1 cellular context compared by ENCODE assay signal in the genomic region with DNA sequence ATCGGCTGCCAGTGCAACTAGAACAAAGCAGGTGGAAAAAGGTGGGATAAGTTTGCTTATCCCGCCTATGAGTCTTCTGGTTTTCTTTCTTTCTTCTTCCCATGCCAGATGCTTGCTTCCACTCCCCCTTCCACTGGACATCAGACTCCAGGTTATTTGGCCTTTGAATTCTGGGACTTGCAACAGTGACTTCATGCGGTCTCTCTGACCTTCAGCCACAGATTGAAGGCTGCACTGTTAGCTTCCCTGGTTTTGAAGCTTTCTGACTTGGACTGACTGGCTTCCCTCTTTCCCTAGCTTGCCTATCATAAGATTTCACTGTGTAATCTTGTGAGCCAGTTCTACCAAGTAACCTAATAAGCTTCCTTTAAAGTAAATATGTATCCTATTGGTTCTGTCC.
TF ChIP-seq lines count a peak whose summit lies in the region.

No MANE protein-coding gene starts in this region.

TF ChIP-seq in SK-N-SH treated with all-trans-retinoic acid at 6 μM for 48 hours, 23 proteins besides CTCF, POLR2A, EP300 and RAD21 (continued from another document):
- TF ChIP-seq TSHZ2 (CRISPR knock-in tag; IDR thresholded peaks at IDR 0.05) (no peak), ZNF565 (CRISPR knock-in tag; conservative IDR thresholded peaks at IDR 0.05; ENCODE audit: low read depth) (no peak), TOX (CRISPR knock-in tag; IDR thresholded peaks at IDR 0.05; ENCODE audit: borderline replicate concordance) (no peak), POU6F1 (CRISPR knock-in tag; IDR thresholded peaks at IDR 0.05; ENCODE audit: borderline replicate concordance, low read depth) (no peak), PPARA (CRISPR knock-in tag; IDR thresholded peaks at IDR 0.05; ENCODE audit: borderline replicate concordance) (no peak), CREB5 (CRISPR knock-in tag; IDR thresholded peaks at IDR 0.05; ENCODE audit: low read depth) (no peak), ZNF70 (CRISPR knock-in tag; IDR thresholded peaks at IDR 0.05) (no peak)
